In genomic region chr2:238286551-238286950, GRCh38 we compare ENCODE assay signal across 8 cellular contexts.
DNase-seq lines count a peak whose midpoint lies in the region; ATAC-seq and TF ChIP-seq lines count a peak whose summit lies in the region.

No MANE protein-coding gene starts in this region.

- peak overlapping the region; percentile 57 for H3K9ac ChIP-seq in adipocyte (ENCODE audit: low read length)
- peak overlapping the region; percentile 28; the same call in 1 of the 2 replicates for H3K9ac ChIP-seq in iPS-20b (ENCODE audit: low read depth, low read length)

- no peak for ATAC-seq in stimulated activated effector memory CD8-positive, alpha-beta T cell treated with anti-CD3 and anti-CD28 coated beads, Interleukin-12 subunit alpha, Interleukin-12 subunit beta, amount 100 ng/mL, for 72 hours

- H3K9me3 ChIP-seq in adipocyte (ENCODE audit: control insufficient read depth, low read length) = no peaks in the 10 kb centered on the region
- no peaks in the 10 kb centered on the region for H3K9me3 ChIP-seq in iPS-20b (ENCODE audit: insufficient read depth, low read depth, low read length)

- H3K36me3 ChIP-seq in adipocyte (ENCODE audit: control insufficient read depth, insufficient read depth, low read length, severe bottlenecking) = no peaks in the 10 kb centered on the region
- no peaks in the 10 kb centered on the region for H3K36me3 ChIP-seq in iPS-20b (ENCODE audit: insufficient read depth, low read depth, low read length)

- peaks cover 23% of the 10 kb centered on the region for H3K36me3 Mint-ChIP-seq in stimulated activated effector memory CD8-positive, alpha-beta T cell treated with anti-CD3 and anti-CD28 coated beads, Interleukin-12 subunit alpha, Interleukin-12 subunit beta, amount 100 ng/mL, for 72 hours

- DNase-seq in AG08395 (ENCODE audit: low spot score) (peak; percentile 52), HFF-Myc (ENCODE audit: extremely low read depth, low read depth) (peak; percentile 51), adipocyte (ENCODE audit: low read depth) (peak; percentile 49), NCI-H128 (lab: John Stamatoyannopoulos, UW; ENCODE audit: unreplicated experiment) (no peak), islet precursor cell (no peak), SKM-1 treated with dmso at 0.1 percent for 144 hours (lab: John Stamatoyannopoulos, UW; ENCODE audit: unreplicated experiment) (no peak)
- DNase-seq in stimulated activated effector memory CD8-positive, alpha-beta T cell treated with anti-CD3 and anti-CD28 coated beads, Interleukin-12 subunit alpha, Interleukin-12 subunit beta, amount 100 ng/mL, for 72 hours (ENCODE audit: low spot score in 2 of 2) = no peak

- H3K4me3 ChIP-seq in HFF-Myc (replicated peaks; ENCODE audit: low read depth, low read length) = peak overlapping the region; percentile 95
- peak overlapping the region; percentile 90 for H3K4me3 ChIP-seq in adipocyte (ENCODE audit: low read length)
- H3K4me3 ChIP-seq in iPS-20b (ENCODE audit: low read length) = no peak overlapping the region

- H3K4me1 ChIP-seq in adipocyte (ENCODE audit: control insufficient read depth, insufficient read depth, low read length) (peaks cover 36% of the 10 kb centered on the region), iPS-20b (ENCODE audit: insufficient read depth, low read length) (peaks cover 24% of the 10 kb centered on the region)

- no peak for TF ChIP-seq CTCF in HFF-Myc (IDR thresholded peaks at IDR 0.05; ENCODE audit: low read depth, low read length, missing control alignments)

- peak overlapping the region; percentile 95 for H3K27ac Mint-ChIP-seq in stimulated activated effector memory CD8-positive, alpha-beta T cell treated with anti-CD3 and anti-CD28 coated beads, Interleukin-12 subunit alpha, Interleukin-12 subunit beta, amount 100 ng/mL, for 72 hours

- H3K9me3 Mint-ChIP-seq in stimulated activated effector memory CD8-positive, alpha-beta T cell treated with anti-CD3 and anti-CD28 coated beads, Interleukin-12 subunit alpha, Interleukin-12 subunit beta, amount 100 ng/mL, for 72 hours = no peaks in the 10 kb centered on the region

- no peaks in the 10 kb centered on the region for H3K27me3 ChIP-seq in adipocyte (replicated peaks; ENCODE audit: control insufficient read depth, insufficient read depth, low read length)
- H3K27me3 ChIP-seq in iPS-20b (ENCODE audit: insufficient read depth, low read length) = peaks cover 22% of the 10 kb centered on the region; the same call in 1 of the 2 replicates

- peak overlapping the region; percentile 87 for H3K4me3 Mint-ChIP-seq in stimulated activated effector memory CD8-positive, alpha-beta T cell treated with anti-CD3 and anti-CD28 coated beads, Interleukin-12 subunit alpha, Interleukin-12 subunit beta, amount 100 ng/mL, for 72 hours

- peaks cover 62% of the 10 kb centered on the region for H3K4me1 Mint-ChIP-seq in stimulated activated effector memory CD8-positive, alpha-beta T cell treated with anti-CD3 and anti-CD28 coated beads, Interleukin-12 subunit alpha, Interleukin-12 subunit beta, amount 100 ng/mL, for 72 hours

- H3K27ac ChIP-seq in iPS-20b (ENCODE audit: low read length) = no peak overlapping the region

Comparison
In these comparisons a context has a peak if more than half of its experiments do, and no peak if none do; other contexts are left out.
1. DNase-seq: peak in AG08395 (single experiment), HFF-Myc (single experiment) and adipocyte (single experiment); none in stimulated activated effector memory CD8-positive, alpha-beta T cell treated with anti-CD3 and anti-CD28 coated beads, Interleukin-12 subunit alpha, Interleukin-12 subunit beta, amount 100 ng/mL, for 72 hours (0 of 2), NCI-H128 (single experiment), islet precursor cell (single experiment) and SKM-1 treated with dmso at 0.1 percent for 144 hours (single experiment).